In genomic region chr11:15580775-15581095, GRCh38 we compare ENCODE assay signal across 17 cellular contexts.
DNase-seq lines count a peak whose midpoint lies in the region; ATAC-seq and TF ChIP-seq lines count a peak whose summit lies in the region.
"Had no signal": no experiment of that assay in that cellular context is flagged by ENCODE, and none has a peak within 500 bp of the region (broad histone marks: within the 10 kb centered on the region; RNA-seq: fewer than 3 reads in every experiment).

No MANE protein-coding gene starts in this region.

- H3K27me3 ChIP-seq in spleen (replicated peaks in 1 of 7): no peaks in the 10 kb centered on the region
- H3K27me3 ChIP-seq in psoas muscle (ENCODE audit: insufficient read depth in 3 of 3, low read length in 2 of 3): no peaks in the 10 kb centered on the region
- H3K27me3 ChIP-seq: BLaER1 had no signal

- TF ChIP-seq CTCF in CD14-positive monocyte (IDR thresholded peaks at IDR 0.05) (no peak), spleen (IDR thresholded peaks at IDR 0.05 in 8 of 11, conservative IDR thresholded peaks at IDR 0.05 in 3 of 11) (no peak), psoas muscle (IDR thresholded peaks at IDR 0.05) (no peak)

- H3K27ac Mint-ChIP-seq in CD14-positive monocyte: peak overlapping the region; percentile 52 to 92 (median 69)
- no peak overlapping the region for H3K27ac Mint-ChIP-seq in T-helper 2 cell treated with Interferon-gamma antibody and Interleukin-4, amounts not matched to agents 5 μg/mL and 100 μg/mL, for 36 hours
- H3K27ac Mint-ChIP-seq: CD8-positive, alpha-beta T cell; GM23338 had no signal

- peaks cover 55% of the 10 kb centered on the region for H3K4me1 Mint-ChIP-seq in CD14-positive monocyte
- no peaks in the 10 kb centered on the region for H3K4me1 Mint-ChIP-seq in T-helper 2 cell treated with Interferon-gamma antibody and Interleukin-4, amounts not matched to agents 5 μg/mL and 100 μg/mL, for 36 hours (ENCODE audit: low read depth)
- H3K4me1 Mint-ChIP-seq: GM23338 had no signal

- no peaks in the 10 kb centered on the region for H3K9me3 ChIP-seq in spleen
- no peaks in the 10 kb centered on the region for H3K9me3 ChIP-seq in psoas muscle
- H3K9me3 ChIP-seq: BLaER1 had no signal

- H3K27ac ChIP-seq in spleen (peak overlapping the region in 7 of 8 donors; percentile 62 to 92 (median 87)), psoas muscle (no peak overlapping the region)
- H3K27ac ChIP-seq: BLaER1 had no signal

- intact Hi-C loops in CD14-positive monocyte (cut with micrococcal nuclease): no loop called here
- intact Hi-C loops in spleen (cut with DNase I; ENCODE audit: low total_unique reads): no loop called here
- intact Hi-C loops in psoas muscle (cut with DNase I): no loop called here
- intact Hi-C loops in Right ventricle myocardium superior (cut with DNase I): no loop called here

- TF ChIP-seq POLR2A in spleen (IDR thresholded peaks at IDR 0.05): no peak

- no peaks in the 10 kb centered on the region for H3K4me1 ChIP-seq in spleen
- H3K4me1 ChIP-seq in psoas muscle: peaks cover 5% of the 10 kb centered on the region
- H3K4me1 ChIP-seq: BLaER1 had no signal

- peaks cover 2 to 16% (median 7%) of the 10 kb centered on the region in 7 donors for H3K9me3 Mint-ChIP-seq in CD14-positive monocyte
- no peaks in the 10 kb centered on the region for H3K9me3 Mint-ChIP-seq in T-helper 2 cell treated with Interferon-gamma antibody and Interleukin-4, amounts not matched to agents 5 μg/mL and 100 μg/mL, for 36 hours
- H3K9me3 Mint-ChIP-seq: CD8-positive, alpha-beta T cell; GM23338 had no signal

- 84 to 93% (median 91%) methylated on average over 3 of the region's 3 CpGs for WGBS in spleen, 5 donors
- WGBS in psoas muscle, 3 donors: 45 to 94% (median 60%) methylated on average over 3 of the region's 3 CpGs

- no peak overlapping the region for H3K4me3 Mint-ChIP-seq in CD14-positive monocyte
- no peak overlapping the region for H3K4me3 Mint-ChIP-seq in T-helper 2 cell treated with Interferon-gamma antibody and Interleukin-4, amounts not matched to agents 5 μg/mL and 100 μg/mL, for 36 hours
- H3K4me3 Mint-ChIP-seq: CD8-positive, alpha-beta T cell; GM23338 had no signal

- peak overlapping the region in 1 of 8 donors; percentile 19 for H3K4me3 ChIP-seq in spleen
- H3K4me3 ChIP-seq in psoas muscle: no peak overlapping the region
- H3K4me3 ChIP-seq: BLaER1, GM23338 had no signal

- ATAC-seq in psoas muscle: no peak
- ATAC-seq in Right ventricle myocardium superior (ENCODE audit: poor library complexity): no peak
- ATAC-seq: CD8-positive, alpha-beta T cell; GM23338 had no signal

- H3K36me3 ChIP-seq in spleen (no peaks in the 10 kb centered on the region), psoas muscle (ENCODE audit: insufficient read depth in 1 of 2, low read depth in 1 of 2) (no peaks in the 10 kb centered on the region)
- H3K36me3 ChIP-seq: BLaER1 had no signal

- no peaks in the 10 kb centered on the region for H3K36me3 Mint-ChIP-seq in CD14-positive monocyte
- H3K36me3 Mint-ChIP-seq in T-helper 2 cell treated with Interferon-gamma antibody and Interleukin-4, amounts not matched to agents 5 μg/mL and 100 μg/mL, for 36 hours (ENCODE audit: low read depth): no peaks in the 10 kb centered on the region
- H3K36me3 Mint-ChIP-seq: CD8-positive, alpha-beta T cell had no signal

- H3K27me3 Mint-ChIP-seq in CD14-positive monocyte (ENCODE audit: low read depth in 3 of 3): peaks cover 0 to 7% (median 4%) of the 10 kb centered on the region in 3 donors
- H3K27me3 Mint-ChIP-seq in T-helper 2 cell treated with Interferon-gamma antibody and Interleukin-4, amounts not matched to agents 5 μg/mL and 100 μg/mL, for 36 hours (ENCODE audit: low read depth): no peaks in the 10 kb centered on the region

- no peak for DNase-seq in CD14-positive monocyte (ENCODE audit: low spot score)
- DNase-seq in kidney tubule cell (ENCODE audit: low spot score): peak; percentile 8
- DNase-seq in mucosa of gallbladder (ENCODE audit: low spot score): peak; percentile 61
- DNase-seq in spleen: no peak
- DNase-seq in T-helper 2 cell treated with Interferon-gamma antibody and Interleukin-4, amounts not matched to agents 5 μg/mL and 100 μg/mL, for 36 hours (ENCODE audit: low spot score): no peak
- DNase-seq in psoas muscle: no peak
- DNase-seq in Right ventricle myocardium superior: no peak
- DNase-seq in activated T-cell treated with anti-CD3 and anti-CD28 coated beads for 4 hours: no peak
- DNase-seq: 8988T; Calu3; CD8-positive, alpha-beta T cell; DMS79 treated with DMSO at 0.1 percent for 48 hours; GF-D8; HCEC 1CT; IMR-90 had no signal

Comparison
In these comparisons a context has a peak if more than half of its experiments do, and no peak if none do; other contexts are left out.
1. DNase-seq: peak in kidney tubule cell (single experiment) and mucosa of gallbladder (single experiment); none in CD14-positive monocyte (single experiment), spleen (single experiment), T-helper 2 cell treated with Interferon-gamma antibody and Interleukin-4, amounts not matched to agents 5 μg/mL and 100 μg/mL, for 36 hours (single experiment), psoas muscle (0 of 2), Right ventricle myocardium superior (single experiment) and activated T-cell treated with anti-CD3 and anti-CD28 coated beads for 4 hours (single experiment).